1 cellular context compared by ENCODE assay signal in the genomic region with DNA sequence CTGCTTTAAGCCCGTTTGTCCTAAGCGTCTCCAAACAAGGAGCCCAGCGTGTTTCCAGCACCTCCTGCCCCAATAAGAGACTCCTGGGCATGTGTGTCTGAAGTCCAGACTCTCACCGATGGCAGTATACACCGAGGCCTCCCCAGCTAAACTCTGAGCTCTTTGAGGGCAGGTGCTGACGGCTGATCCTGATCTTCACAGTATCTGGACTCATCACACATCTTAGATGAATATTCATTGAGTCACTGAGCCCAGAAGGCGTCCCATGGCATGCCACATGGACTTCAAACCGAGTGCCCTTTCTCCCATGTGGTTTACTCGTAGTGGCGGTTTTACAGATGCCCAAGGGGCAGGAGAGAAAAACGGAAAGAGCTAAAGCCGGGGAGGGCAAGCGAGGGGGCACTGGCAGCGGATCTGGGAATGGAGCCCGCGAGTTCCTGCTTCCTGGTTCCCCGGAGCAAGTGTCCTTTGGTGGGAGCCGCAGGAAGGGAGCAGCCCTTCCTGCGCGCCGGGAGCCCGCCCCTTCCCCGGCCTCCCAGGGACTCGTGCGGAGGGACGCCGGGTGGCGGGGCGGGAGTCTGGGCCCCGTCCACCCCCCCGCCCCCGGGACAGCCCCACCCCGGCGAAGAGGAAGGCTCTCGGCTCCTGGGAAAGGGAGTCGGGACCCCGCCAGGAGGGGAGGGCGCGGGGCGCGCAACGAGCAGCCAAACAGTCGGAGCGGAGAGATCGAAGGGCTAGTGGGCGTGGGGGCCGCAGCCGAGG.
TF ChIP-seq lines count a peak whose summit lies in the region.

No MANE protein-coding gene starts in this region.

TF ChIP-seq in H1, 55 proteins besides CTCF, POLR2A, EP300 and RAD21 (continued from another document):
- TF ChIP-seq HDAC2 (IDR thresholded peaks at IDR 0.05; ENCODE audit: borderline replicate concordance in 1 of 2, low read depth in 2 of 2, low read length in 2 of 2) (no peak), SP1 (IDR thresholded peaks at IDR 0.05; ENCODE audit: low read depth, low read length) (no peak), JUN (IDR thresholded peaks at IDR 0.05; ENCODE audit: low read depth, low read length) (no peak), NRF1 (IDR thresholded peaks at IDR 0.05; ENCODE audit: low read depth, low read length) (no peak), SP4 (IDR thresholded peaks at IDR 0.05; ENCODE audit: low read length) (no peak), FOSL1 (IDR thresholded peaks at IDR 0.05; ENCODE audit: insufficient read depth, low read depth, low read length) (no peak), RBBP5 (IDR thresholded peaks at IDR 0.05; ENCODE audit: borderline replicate concordance, low read depth, low read length) (peak; percentile 59; the same call in 1 of the 2 replicates), YY1 (IDR thresholded peaks at IDR 0.05; ENCODE audit: low read depth, low read length) (no peak), CTBP2 (IDR thresholded peaks at IDR 0.05; ENCODE audit: borderline replicate concordance, insufficient read depth, insufficient read length, low read length) (no peak), KDM4A (IDR thresholded peaks at IDR 0.05; ENCODE audit: low read depth, low read length, severe bottlenecking) (peak; percentile 28), GABPA (IDR thresholded peaks at IDR 0.05; ENCODE audit: borderline replicate concordance, insufficient read depth, low read length) (no peak), EGR1 (IDR thresholded peaks at IDR 0.05; ENCODE audit: borderline replicate concordance, low read depth, low read length) (no peak), SP2 (IDR thresholded peaks at IDR 0.05; ENCODE audit: low read length) (no peak), ZNF274 (IDR thresholded peaks at IDR 0.05; ENCODE audit: borderline replicate concordance, extremely low read depth, low read length) (no peak), SRF (IDR thresholded peaks at IDR 0.05; ENCODE audit: low read depth, low read length) (no peak), MAFK (IDR thresholded peaks at IDR 0.05; ENCODE audit: low read depth, low read length) (no peak), BRCA1 (IDR thresholded peaks at IDR 0.05; ENCODE audit: low read depth, low read length) (no peak), RNF2 (IDR thresholded peaks at IDR 0.05; ENCODE audit: borderline replicate concordance, low read depth, low read length, missing control alignments, poor library complexity, severe bottlenecking) (no peak), SIRT6 (IDR thresholded peaks at IDR 0.05; ENCODE audit: low read length) (no peak), TCF12 (IDR thresholded peaks at IDR 0.05; ENCODE audit: low read depth, low read length) (no peak), RXRA (IDR thresholded peaks at IDR 0.05; ENCODE audit: insufficient read depth, low read depth, low read length) (no peak), SAP30 (IDR thresholded peaks at IDR 0.05; ENCODE audit: insufficient read depth, insufficient replicate concordance, low read length) (no peak), GTF2F1 (IDR thresholded peaks at IDR 0.05; ENCODE audit: borderline replicate concordance, low read depth, low read length) (no peak), JUND (IDR thresholded peaks at IDR 0.05; ENCODE audit: low read length) (no peak), PHF8 (conservative IDR thresholded peaks at IDR 0.05; ENCODE audit: low read depth, low read length) (peak; percentile 12; the same call in 1 of the 2 replicates), KDM1A (IDR thresholded peaks at IDR 0.05; ENCODE audit: borderline replicate concordance, low read length) (no peak), TAF1 (IDR thresholded peaks at IDR 0.05; ENCODE audit: low read depth, low read length) (0 out of 2 replicates have a peak, but pooled peaks have one; percentile 13), CBX8 (IDR thresholded peaks at IDR 0.05; ENCODE audit: borderline replicate concordance, low read depth, low read length) (no peak), SIN3A (conservative IDR thresholded peaks at IDR 0.05 in 1 of 2, IDR thresholded peaks at IDR 0.05 in 1 of 2; ENCODE audit: low read depth in 1 of 2, low read length in 2 of 2) (peak in 1 of 2 experiments; percentile 31; a peak in 1 of 4 replicates), SUZ12 (IDR thresholded peaks at IDR 0.05; ENCODE audit: low read length) (no peak), BCL11A (IDR thresholded peaks at IDR 0.05; ENCODE audit: low read depth in 2 of 2, low read length in 2 of 2) (no peak), KDM5A (IDR thresholded peaks at IDR 0.05; ENCODE audit: low read length) (no peak), TEAD4 (IDR thresholded peaks at IDR 0.05; ENCODE audit: low read depth, low read length) (no peak), EZH2 (IDR thresholded peaks at IDR 0.05; ENCODE audit: low read depth, low read length, severe bottlenecking) (no peak), SIX5 (IDR thresholded peaks at IDR 0.05; ENCODE audit: low read depth, low read length) (no peak), CEBPB (IDR thresholded peaks at IDR 0.05; ENCODE audit: low read depth, low read length) (no peak), ASH2L (IDR thresholded peaks at IDR 0.05; ENCODE audit: low read length) (peak; percentile 46), TAF7 (optimal IDR thresholded peaks at IDR 0.05; ENCODE audit: borderline replicate concordance, low read depth, low read length) (no peak)
- TF ChIP-seq, protein P1, sequence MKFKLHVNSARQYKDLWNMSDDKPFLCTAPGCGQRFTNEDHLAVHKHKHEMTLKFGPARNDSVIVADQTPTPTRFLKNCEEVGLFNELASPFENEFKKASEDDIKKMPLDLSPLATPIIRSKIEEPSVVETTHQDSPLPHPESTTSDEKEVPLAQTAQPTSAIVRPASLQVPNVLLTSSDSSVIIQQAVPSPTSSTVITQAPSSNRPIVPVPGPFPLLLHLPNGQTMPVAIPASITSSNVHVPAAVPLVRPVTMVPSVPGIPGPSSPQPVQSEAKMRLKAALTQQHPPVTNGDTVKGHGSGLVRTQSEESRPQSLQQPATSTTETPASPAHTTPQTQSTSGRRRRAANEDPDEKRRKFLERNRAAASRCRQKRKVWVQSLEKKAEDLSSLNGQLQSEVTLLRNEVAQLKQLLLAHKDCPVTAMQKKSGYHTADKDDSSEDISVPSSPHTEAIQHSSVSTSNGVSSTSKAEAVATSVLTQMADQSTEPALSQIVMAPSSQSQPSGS (IDR thresholded peaks at IDR 0.05; ENCODE audit: low read length) = no peak
- TF ChIP-seq, protein P2, sequence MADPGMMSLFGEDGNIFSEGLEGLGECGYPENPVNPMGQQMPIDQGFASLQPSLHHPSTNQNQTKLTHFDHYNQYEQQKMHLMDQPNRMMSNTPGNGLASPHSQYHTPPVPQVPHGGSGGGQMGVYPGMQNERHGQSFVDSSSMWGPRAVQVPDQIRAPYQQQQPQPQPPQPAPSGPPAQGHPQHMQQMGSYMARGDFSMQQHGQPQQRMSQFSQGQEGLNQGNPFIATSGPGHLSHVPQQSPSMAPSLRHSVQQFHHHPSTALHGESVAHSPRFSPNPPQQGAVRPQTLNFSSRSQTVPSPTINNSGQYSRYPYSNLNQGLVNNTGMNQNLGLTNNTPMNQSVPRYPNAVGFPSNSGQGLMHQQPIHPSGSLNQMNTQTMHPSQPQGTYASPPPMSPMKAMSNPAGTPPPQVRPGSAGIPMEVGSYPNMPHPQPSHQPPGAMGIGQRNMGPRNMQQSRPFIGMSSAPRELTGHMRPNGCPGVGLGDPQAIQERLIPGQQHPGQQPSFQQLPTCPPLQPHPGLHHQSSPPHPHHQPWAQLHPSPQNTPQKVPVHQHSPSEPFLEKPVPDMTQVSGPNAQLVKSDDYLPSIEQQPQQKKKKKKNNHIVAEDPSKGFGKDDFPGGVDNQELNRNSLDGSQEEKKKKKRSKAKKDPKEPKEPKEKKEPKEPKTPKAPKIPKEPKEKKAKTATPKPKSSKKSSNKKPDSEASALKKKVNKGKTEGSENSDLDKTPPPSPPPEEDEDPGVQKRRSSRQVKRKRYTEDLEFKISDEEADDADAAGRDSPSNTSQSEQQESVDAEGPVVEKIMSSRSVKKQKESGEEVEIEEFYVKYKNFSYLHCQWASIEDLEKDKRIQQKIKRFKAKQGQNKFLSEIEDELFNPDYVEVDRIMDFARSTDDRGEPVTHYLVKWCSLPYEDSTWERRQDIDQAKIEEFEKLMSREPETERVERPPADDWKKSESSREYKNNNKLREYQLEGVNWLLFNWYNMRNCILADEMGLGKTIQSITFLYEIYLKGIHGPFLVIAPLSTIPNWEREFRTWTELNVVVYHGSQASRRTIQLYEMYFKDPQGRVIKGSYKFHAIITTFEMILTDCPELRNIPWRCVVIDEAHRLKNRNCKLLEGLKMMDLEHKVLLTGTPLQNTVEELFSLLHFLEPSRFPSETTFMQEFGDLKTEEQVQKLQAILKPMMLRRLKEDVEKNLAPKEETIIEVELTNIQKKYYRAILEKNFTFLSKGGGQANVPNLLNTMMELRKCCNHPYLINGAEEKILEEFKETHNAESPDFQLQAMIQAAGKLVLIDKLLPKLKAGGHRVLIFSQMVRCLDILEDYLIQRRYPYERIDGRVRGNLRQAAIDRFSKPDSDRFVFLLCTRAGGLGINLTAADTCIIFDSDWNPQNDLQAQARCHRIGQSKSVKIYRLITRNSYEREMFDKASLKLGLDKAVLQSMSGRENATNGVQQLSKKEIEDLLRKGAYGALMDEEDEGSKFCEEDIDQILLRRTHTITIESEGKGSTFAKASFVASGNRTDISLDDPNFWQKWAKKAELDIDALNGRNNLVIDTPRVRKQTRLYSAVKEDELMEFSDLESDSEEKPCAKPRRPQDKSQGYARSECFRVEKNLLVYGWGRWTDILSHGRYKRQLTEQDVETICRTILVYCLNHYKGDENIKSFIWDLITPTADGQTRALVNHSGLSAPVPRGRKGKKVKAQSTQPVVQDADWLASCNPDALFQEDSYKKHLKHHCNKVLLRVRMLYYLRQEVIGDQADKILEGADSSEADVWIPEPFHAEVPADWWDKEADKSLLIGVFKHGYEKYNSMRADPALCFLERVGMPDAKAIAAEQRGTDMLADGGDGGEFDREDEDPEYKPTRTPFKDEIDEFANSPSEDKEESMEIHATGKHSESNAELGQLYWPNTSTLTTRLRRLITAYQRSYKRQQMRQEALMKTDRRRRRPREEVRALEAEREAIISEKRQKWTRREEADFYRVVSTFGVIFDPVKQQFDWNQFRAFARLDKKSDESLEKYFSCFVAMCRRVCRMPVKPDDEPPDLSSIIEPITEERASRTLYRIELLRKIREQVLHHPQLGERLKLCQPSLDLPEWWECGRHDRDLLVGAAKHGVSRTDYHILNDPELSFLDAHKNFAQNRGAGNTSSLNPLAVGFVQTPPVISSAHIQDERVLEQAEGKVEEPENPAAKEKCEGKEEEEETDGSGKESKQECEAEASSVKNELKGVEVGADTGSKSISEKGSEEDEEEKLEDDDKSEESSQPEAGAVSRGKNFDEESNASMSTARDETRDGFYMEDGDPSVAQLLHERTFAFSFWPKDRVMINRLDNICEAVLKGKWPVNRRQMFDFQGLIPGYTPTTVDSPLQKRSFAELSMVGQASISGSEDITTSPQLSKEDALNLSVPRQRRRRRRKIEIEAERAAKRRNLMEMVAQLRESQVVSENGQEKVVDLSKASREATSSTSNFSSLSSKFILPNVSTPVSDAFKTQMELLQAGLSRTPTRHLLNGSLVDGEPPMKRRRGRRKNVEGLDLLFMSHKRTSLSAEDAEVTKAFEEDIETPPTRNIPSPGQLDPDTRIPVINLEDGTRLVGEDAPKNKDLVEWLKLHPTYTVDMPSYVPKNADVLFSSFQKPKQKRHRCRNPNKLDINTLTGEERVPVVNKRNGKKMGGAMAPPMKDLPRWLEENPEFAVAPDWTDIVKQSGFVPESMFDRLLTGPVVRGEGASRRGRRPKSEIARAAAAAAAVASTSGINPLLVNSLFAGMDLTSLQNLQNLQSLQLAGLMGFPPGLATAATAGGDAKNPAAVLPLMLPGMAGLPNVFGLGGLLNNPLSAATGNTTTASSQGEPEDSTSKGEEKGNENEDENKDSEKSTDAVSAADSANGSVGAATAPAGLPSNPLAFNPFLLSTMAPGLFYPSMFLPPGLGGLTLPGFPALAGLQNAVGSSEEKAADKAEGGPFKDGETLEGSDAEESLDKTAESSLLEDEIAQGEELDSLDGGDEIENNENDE (IDR thresholded peaks at IDR 0.05; ENCODE audit: insufficient replicate concordance, low read length) = no peak
- TF ChIP-seq, protein P3, sequence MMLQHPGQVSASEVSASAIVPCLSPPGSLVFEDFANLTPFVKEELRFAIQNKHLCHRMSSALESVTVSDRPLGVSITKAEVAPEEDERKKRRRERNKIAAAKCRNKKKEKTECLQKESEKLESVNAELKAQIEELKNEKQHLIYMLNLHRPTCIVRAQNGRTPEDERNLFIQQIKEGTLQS (IDR thresholded peaks at IDR 0.05; ENCODE audit: insufficient read depth, low read depth, low read length) = no peak
- TF ChIP-seq, protein P4, sequence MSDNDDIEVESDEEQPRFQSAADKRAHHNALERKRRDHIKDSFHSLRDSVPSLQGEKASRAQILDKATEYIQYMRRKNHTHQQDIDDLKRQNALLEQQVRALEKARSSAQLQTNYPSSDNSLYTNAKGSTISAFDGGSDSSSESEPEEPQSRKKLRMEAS (IDR thresholded peaks at IDR 0.05) = peak; percentile 83
- TF ChIP-seq, protein P5, sequence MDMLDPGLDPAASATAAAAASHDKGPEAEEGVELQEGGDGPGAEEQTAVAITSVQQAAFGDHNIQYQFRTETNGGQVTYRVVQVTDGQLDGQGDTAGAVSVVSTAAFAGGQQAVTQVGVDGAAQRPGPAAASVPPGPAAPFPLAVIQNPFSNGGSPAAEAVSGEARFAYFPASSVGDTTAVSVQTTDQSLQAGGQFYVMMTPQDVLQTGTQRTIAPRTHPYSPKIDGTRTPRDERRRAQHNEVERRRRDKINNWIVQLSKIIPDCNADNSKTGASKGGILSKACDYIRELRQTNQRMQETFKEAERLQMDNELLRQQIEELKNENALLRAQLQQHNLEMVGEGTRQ (IDR thresholded peaks at IDR 0.05; ENCODE audit: low read length) = no peak
